In the genomic region with DNA sequence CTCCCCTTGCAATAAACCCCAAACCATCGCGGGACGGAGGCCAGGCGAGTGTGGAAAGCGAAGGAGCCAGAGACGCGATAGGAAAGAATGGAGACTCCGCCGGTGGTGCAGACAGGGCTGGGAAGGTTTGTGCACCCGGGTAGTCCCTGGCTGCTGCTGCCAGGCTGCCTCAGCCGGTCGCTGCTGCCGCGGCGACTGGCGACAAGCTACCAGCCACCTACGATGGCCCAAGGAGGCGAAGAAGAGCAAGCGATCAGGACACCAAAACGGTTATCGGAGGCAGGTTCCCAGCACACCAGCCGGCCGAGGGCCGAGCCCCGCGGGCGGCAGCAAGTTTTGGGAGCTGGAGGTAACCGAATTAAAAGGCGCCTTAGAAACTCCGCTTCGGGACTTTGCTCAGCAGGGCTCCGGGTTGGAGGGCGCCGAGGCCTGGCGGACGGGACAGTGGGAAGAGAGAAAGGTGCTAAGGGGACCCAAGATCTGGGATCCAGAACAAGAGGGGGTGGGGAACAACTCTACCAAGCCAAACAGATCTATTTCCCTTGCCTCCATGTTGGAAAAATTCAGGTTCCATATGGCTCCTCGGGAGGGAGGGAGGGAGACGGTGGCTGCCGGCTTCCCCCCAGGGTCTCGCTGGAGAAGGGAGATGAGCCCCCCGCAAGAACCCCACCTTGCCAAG, we compare ENCODE assay signal across 10 cellular contexts. TPM values are rescaled to one million over a fixed set of nuclear protein-coding genes. Genes with fewer than 3 reads are reported as not detected.
DNase-seq lines count a peak whose midpoint lies in the region; ATAC-seq, FAIRE-seq and TF ChIP-seq lines count a peak whose summit lies in the region.
"Had no signal": no experiment of that assay in that cellular context is flagged by ENCODE, and none has a peak within 500 bp of the region (broad histone marks: within the 10 kb centered on the region; RNA-seq: fewer than 3 reads in every experiment).

No MANE protein-coding gene starts in this region.

- peaks cover 0 to 15% (median 0%) of the 10 kb centered on the region in 5 donors for H3K36me3 Mint-ChIP-seq in naive thymus-derived CD4-positive, alpha-beta T cell
- peaks cover 5% of the 10 kb centered on the region for H3K36me3 Mint-ChIP-seq in T-cell

- peak overlapping the region; percentile 65 for H3K27ac ChIP-seq in epithelial cell of prostate
- H3K27ac ChIP-seq in naive thymus-derived CD4-positive, alpha-beta T cell (ENCODE audit: low read depth, low read length) = no peak overlapping the region

- CTCF ChIA-PET in naive thymus-derived CD4-positive, alpha-beta T cell (lab: Charles Lee) = no interaction called here
- CTCF ChIA-PET in T-cell (lab: Charles Lee) = no interaction called here

- POLR2A ChIA-PET in naive thymus-derived CD4-positive, alpha-beta T cell (lab: Charles Lee) = interaction anchor here (0.9 to 1.7 kb wide), 5 partner anchors 12 to 21 kb away, joined by 3 to 9 read pairs (median 5); no protein-coding TSS in a partner anchor
- POLR2A ChIA-PET in T-cell (lab: Charles Lee) = interaction anchor here in 1 of 2 donors (0.6 kb wide), 1 partner anchor 20 kb away, joined by 6 read pairs; no protein-coding TSS in a partner anchor

- H3K4me1 ChIP-seq in NT2/D1 (ENCODE audit: insufficient read depth, insufficient read length) = peaks cover 8% of the 10 kb centered on the region
- H3K4me1 ChIP-seq in naive thymus-derived CD4-positive, alpha-beta T cell (ENCODE audit: control insufficient read depth in 2 of 2, insufficient read depth in 2 of 2, low read length in 2 of 2) = no peaks in the 10 kb centered on the region

- H3K9ac ChIP-seq in NT2/D1 (ENCODE audit: insufficient read length, low read depth) = peak overlapping the region; percentile 50

- H3K27me3 ChIP-seq in NT2/D1 (ENCODE audit: insufficient read depth, insufficient read length) = peaks cover 98% of the 10 kb centered on the region
- no peaks in the 10 kb centered on the region for H3K27me3 ChIP-seq in naive thymus-derived CD4-positive, alpha-beta T cell (ENCODE audit: control insufficient read depth in 2 of 2, insufficient read depth in 2 of 2, low read length in 2 of 2)

- peaks cover 7 to 65% (median 19%) of the 10 kb centered on the region in 5 donors for H3K27me3 Mint-ChIP-seq in naive thymus-derived CD4-positive, alpha-beta T cell
- H3K27me3 Mint-ChIP-seq in T-cell = peaks cover 15 to 18% of the 10 kb centered on the region in 2 donors

- peak overlapping the region in 8 of 10 donors; percentile 20 to 94 (median 86) for H3K4me3 Mint-ChIP-seq in naive thymus-derived CD4-positive, alpha-beta T cell
- H3K4me3 Mint-ChIP-seq in T-cell = peak overlapping the region in 1 of 3 donors; percentile 90

- H3K9me3 Mint-ChIP-seq in naive thymus-derived CD4-positive, alpha-beta T cell = no peaks in the 10 kb centered on the region
- no peaks in the 10 kb centered on the region for H3K9me3 Mint-ChIP-seq in T-cell

- H3K4me3 ChIP-seq in AG10803 (ENCODE audit: low read length) (peak overlapping the region; percentile 60), NT2/D1 (ENCODE audit: insufficient read length, low read depth) (peak overlapping the region; percentile 34)
- no peak overlapping the region for H3K4me3 ChIP-seq in naive thymus-derived CD4-positive, alpha-beta T cell (ENCODE audit: low read length)

- no peak for TF ChIP-seq CTCF in AG10803 (conservative IDR thresholded peaks at IDR 0.05; ENCODE audit: low read length)

- H3K4me1 Mint-ChIP-seq in naive thymus-derived CD4-positive, alpha-beta T cell = peaks cover 4 to 19% (median 12%) of the 10 kb centered on the region in 7 donors
- H3K4me1 Mint-ChIP-seq in T-cell = peaks cover 9 to 20% (median 17%) of the 10 kb centered on the region in 3 donors

- no peak for FAIRE-seq in urothelium cell line (lab: Jason Lieb, UNC)

- ATAC-seq in naive thymus-derived CD4-positive, alpha-beta T cell = no peak
- no peak for ATAC-seq in T-cell (replicated peaks in 1 of 4)

- intact Hi-C loops in naive thymus-derived CD4-positive, alpha-beta T cell (cut with micrococcal nuclease) = no loop called here

- no peaks in the 10 kb centered on the region for H3K9me3 ChIP-seq in NT2/D1 (ENCODE audit: insufficient read depth, low read length)
- H3K9me3 ChIP-seq in naive thymus-derived CD4-positive, alpha-beta T cell (ENCODE audit: control insufficient read depth in 2 of 3, low read length in 3 of 3) = no peaks in the 10 kb centered on the region

- H3K36me3 ChIP-seq in NT2/D1 (ENCODE audit: insufficient read depth, insufficient read length, low read length) = no peaks in the 10 kb centered on the region
- H3K36me3 ChIP-seq in naive thymus-derived CD4-positive, alpha-beta T cell (ENCODE audit: control insufficient read depth in 2 of 3, insufficient read depth in 3 of 3, low read length in 3 of 3) = no peaks in the 10 kb centered on the region

- DNase-seq in AG10803 (ENCODE audit: low read depth) (no peak), NT2/D1 (ENCODE audit: low read depth, low spot score) (no peak), epithelial cell of prostate (ENCODE audit: low read depth, low spot score) (no peak), NK-92 (lab: John Stamatoyannopoulos, UW; ENCODE audit: unreplicated experiment) (no peak), T-cell (no peak), urothelium cell line (ENCODE audit: low spot score) (no peak), NCI-H2196 treated with DMSO at 0.1 percent for 48 hours (lab: John Stamatoyannopoulos, UW; ENCODE audit: unreplicated experiment) (no peak)
- no peak for DNase-seq in naive thymus-derived CD4-positive, alpha-beta T cell

- peak overlapping the region in 4 of 9 donors; percentile 8 to 68 (median 63) for H3K27ac Mint-ChIP-seq in naive thymus-derived CD4-positive, alpha-beta T cell
- H3K27ac Mint-ChIP-seq in T-cell = no peak overlapping the region

RNA-seq across cellular contexts. Expression of a gene that starts 9.6 kb away (rescaled TPM):
- 10 to 100 TPM in 4 of 5 experiments, 1 to 10 TPM in 1; 3.4 to 46.9 (median 34.2) TPM for total RNA-seq in naive thymus-derived CD4-positive, alpha-beta T cell
- polyA plus RNA-seq in naive thymus-derived CD4-positive, alpha-beta T cell = 10 to 100 TPM in 1 of 2 donors, 1 to 10 TPM in 1; 9.7 to 23.1 TPM
- 10 to 100 TPM; 12.1 to 37.3 (median 25.6) TPM for total RNA-seq in T-cell

RNA-seq across cellular contexts. Expression of a gene that starts 23.6 kb away (rescaled TPM):
- 1 to 10 TPM in 4 of 5 experiments, under 1 TPM in 1; 0.34 to 7.9 (median 2.4) TPM for total RNA-seq in naive thymus-derived CD4-positive, alpha-beta T cell
- not detected for polyA plus RNA-seq in naive thymus-derived CD4-positive, alpha-beta T cell
- 1 to 10 TPM; 1.4 to 3.7 (median 1.5) TPM for total RNA-seq in T-cell

RNA-seq across cellular contexts. Expression of a gene that starts 23.7 kb away (rescaled TPM):
- total RNA-seq in naive thymus-derived CD4-positive, alpha-beta T cell = not detected
- polyA plus RNA-seq in naive thymus-derived CD4-positive, alpha-beta T cell = not detected
- not detected for total RNA-seq in T-cell
- total RNA-seq: skeletal muscle tissue; T-helper 1 cell treated with Interleukin-12 subunit alpha and Interleukin-12 subunit beta and Interleukin-4 antibody, amounts not matched to agents 30 ng/mL and 1 ng/mL, for 36 hours had no signal

RNA-seq across cellular contexts. Expression of a gene that starts 35.5 kb away (rescaled TPM):
- 10 to 100 TPM in 1 of 5 experiments, 1 to 10 TPM in 3, under 1 TPM in 1; 0.48 to 14.6 (median 7.1) TPM for total RNA-seq in naive thymus-derived CD4-positive, alpha-beta T cell
- under 1 TPM in 1 of 2 donors, not detected in 1; 0.11 TPM for polyA plus RNA-seq in naive thymus-derived CD4-positive, alpha-beta T cell
- 1 to 10 TPM; 3.5 to 7.7 (median 4.2) TPM for total RNA-seq in T-cell

RNA-seq across cellular contexts. Expression of a gene that starts 39.0 kb away (rescaled TPM):
- not detected for total RNA-seq in naive thymus-derived CD4-positive, alpha-beta T cell
- not detected for polyA plus RNA-seq in naive thymus-derived CD4-positive, alpha-beta T cell
- total RNA-seq in T-cell = not detected
- total RNA-seq: skeletal muscle tissue had no signal
